In genomic region chr5:131392461-131393095, GRCh38 we compare ENCODE assay signal across 1 cellular context.
TF ChIP-seq lines count a peak whose summit lies in the region.

No MANE protein-coding gene starts in this region.

TF ChIP-seq in HepG2, 621 proteins besides CTCF, POLR2A, EP300 and RAD21 (continued from another document):
- no peak for TF ChIP-seq ZBTB43 (CRISPR knock-in tag; conservative IDR thresholded peaks at IDR 0.05)
- TF ChIP-seq, protein P1, sequence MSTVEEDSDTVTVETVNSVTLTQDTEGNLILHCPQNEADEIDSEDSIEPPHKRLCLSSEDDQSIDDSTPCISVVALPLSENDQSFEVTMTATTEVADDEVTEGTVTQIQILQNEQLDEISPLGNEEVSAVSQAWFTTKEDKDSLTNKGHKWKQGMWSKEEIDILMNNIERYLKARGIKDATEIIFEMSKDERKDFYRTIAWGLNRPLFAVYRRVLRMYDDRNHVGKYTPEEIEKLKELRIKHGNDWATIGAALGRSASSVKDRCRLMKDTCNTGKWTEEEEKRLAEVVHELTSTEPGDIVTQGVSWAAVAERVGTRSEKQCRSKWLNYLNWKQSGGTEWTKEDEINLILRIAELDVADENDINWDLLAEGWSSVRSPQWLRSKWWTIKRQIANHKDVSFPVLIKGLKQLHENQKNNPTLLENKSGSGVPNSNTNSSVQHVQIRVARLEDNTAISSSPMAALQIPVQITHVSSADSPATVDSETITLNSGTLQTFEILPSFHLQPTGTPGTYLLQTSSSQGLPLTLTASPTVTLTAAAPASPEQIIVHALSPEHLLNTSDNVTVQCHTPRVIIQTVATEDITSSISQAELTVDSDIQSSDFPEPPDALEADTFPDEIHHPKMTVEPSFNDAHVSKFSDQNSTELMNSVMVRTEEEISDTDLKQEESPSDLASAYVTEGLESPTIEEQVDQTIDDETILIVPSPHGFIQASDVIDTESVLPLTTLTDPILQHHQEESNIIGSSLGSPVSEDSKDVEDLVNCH (CRISPR knock-in tag; IDR thresholded peaks at IDR 0.05) = no peak
